In the genomic region with DNA sequence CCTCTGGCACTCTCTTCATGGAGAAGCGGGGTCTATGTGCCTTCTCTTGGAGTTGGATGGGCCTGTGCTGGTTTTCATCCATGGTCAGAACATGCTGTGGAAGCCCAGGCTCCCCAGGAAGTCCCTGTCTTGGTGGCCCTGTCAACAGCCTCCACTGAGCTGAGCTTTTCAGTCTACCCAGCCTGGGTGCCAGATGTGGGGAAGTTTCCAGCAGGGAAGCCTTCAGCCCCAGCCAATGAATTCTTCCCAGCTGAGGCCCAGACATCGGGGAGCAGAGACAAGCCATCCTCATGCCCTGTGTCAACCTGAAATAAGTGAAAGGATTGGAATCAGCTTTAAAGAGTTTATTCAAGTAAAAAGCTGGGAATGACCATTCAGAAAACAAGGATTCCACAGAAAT, we compare ENCODE assay signal across 23 cellular contexts.
"Had no signal": no experiment of that assay in that cellular context is flagged by ENCODE, and none has a peak within 500 bp of the region (broad histone marks: within the 10 kb centered on the region; RNA-seq: fewer than 3 reads in every experiment).

No MANE protein-coding gene starts in this region.

- H3K27me3 ChIP-seq: neural progenitor cell, sigmoid colon, suprapubic skin, vagina had no signal

- FAIRE-seq: colon, endothelial cell of umbilical vein, frontal cortex, keratinocyte had no signal

- H3K36me3 ChIP-seq: esophagus squamous epithelium, lower lobe of right lung, neural progenitor cell, prostate gland, sigmoid colon, spleen, suprapubic skin, vagina had no signal

- H2AFZ ChIP-seq: neural progenitor cell had no signal

- H3K9me3 ChIP-seq: esophagus squamous epithelium, lower lobe of right lung, prostate gland, sigmoid colon, spleen, suprapubic skin, vagina had no signal

- H3K9ac ChIP-seq: neural progenitor cell had no signal

- H3K4me3 ChIP-seq: esophagus squamous epithelium, lower lobe of right lung, neural progenitor cell, prostate gland, sigmoid colon, skin epidermis, spleen, suprapubic skin, vagina had no signal

- ATAC-seq: left ventricle myocardium superior; natural killer cell treated with Interleukin-12 subunit alpha and Interleukin-12 subunit beta and Interleukin-15 and Interleukin-18, amount 100 ng/mL, for 72 hours; right cardiac atrium; stimulated activated naive B cell treated with anti-CD40 and anti-IgM and Interleukin-4, amounts not matched to agents 10 μg/mL and 1 μg/mL and 100 μg/mL, for 72 hours had no signal

- H3K4me1 ChIP-seq: esophagus squamous epithelium, lower lobe of right lung, prostate gland, sigmoid colon, spleen, suprapubic skin had no signal

- DNase-seq: effector CD8-positive, alpha-beta T cell; endodermal cell; esophagus squamous epithelium; hypothalamus; immature natural killer cell; left ventricle myocardium superior; lower lobe of right lung; naive B cell; right cardiac atrium; sigmoid colon; spleen; stimulated activated CD4-positive, alpha-beta T cell treated with anti-CD3 and anti-CD28 coated beads, Interleukin-4, amount 100 ng/mL, for 4 hours; stimulated activated naive B cell treated with anti-CD40 and anti-IgM and Interleukin-4, amounts not matched to agents 10 μg/mL and 1 μg/mL and 100 μg/mL, for 72 hours had no signal

- H3K27ac ChIP-seq: esophagus squamous epithelium, lower lobe of right lung, neural progenitor cell, prostate gland, sigmoid colon, skin epidermis, spleen, suprapubic skin, vagina had no signal

- H3K4me2 ChIP-seq: neural progenitor cell had no signal
